Comparison of ENCODE assay signal across 21 cellular contexts in the genomic region with DNA sequence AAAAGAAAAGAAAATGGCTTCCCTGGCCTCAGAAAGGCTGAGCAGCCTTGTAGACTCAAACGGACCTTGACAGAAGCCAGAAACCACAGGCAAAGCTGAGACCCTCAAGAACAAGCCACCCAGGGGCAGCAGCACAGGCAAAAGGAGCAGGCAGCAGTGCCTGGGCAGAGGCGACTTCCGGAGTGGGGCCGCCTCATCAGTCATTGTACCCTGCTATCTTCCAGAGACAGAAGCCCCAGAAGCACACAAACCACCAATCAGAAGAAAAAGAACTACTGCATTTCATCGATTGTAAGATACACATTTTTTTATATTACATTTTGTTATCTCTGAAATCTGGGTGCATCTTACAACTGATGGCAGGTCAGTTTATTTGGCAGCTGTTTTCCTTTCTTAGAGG.
"Had no signal": no experiment of that assay in that cellular context is flagged by ENCODE, and none has a peak within 500 bp of the region (broad histone marks: within the 10 kb centered on the region; RNA-seq: fewer than 3 reads in every experiment).

No MANE protein-coding gene starts in this region.

- H3K9me3 ChIP-seq: gastrocnemius medialis, lower lobe of right lung, right lobe of liver, thoracic aorta, tibial nerve had no signal

- H3K4me3 ChIP-seq: coronary artery, gastrocnemius medialis, lower lobe of right lung, mucosa of descending colon, right lobe of liver, thoracic aorta, tibial nerve, upper lobe of left lung had no signal

- H3K27me3 ChIP-seq: gastrocnemius medialis, right lobe of liver, tibial nerve, upper lobe of left lung had no signal

- H3K27ac ChIP-seq: coronary artery, gastrocnemius medialis, lower lobe of right lung, parathyroid adenoma, right lobe of liver, thoracic aorta, tibial nerve, upper lobe of left lung had no signal

- ATAC-seq: gastrocnemius medialis; left ventricle myocardium superior; lower lobe of right lung; mucosa of descending colon; natural killer cell treated with Interleukin-12 subunit alpha and Interleukin-12 subunit beta and Interleukin-15 and Interleukin-18, amount 100 ng/mL, for 72 hours; stimulated activated naive B cell treated with anti-CD40 and anti-IgM and Interleukin-4, amounts not matched to agents 10 μg/mL and 1 μg/mL and 100 μg/mL, for 72 hours had no signal

- H3K36me3 ChIP-seq: gastrocnemius medialis, lower lobe of right lung, right lobe of liver, thoracic aorta, tibial nerve, upper lobe of left lung had no signal

- H3K4me1 ChIP-seq: gastrocnemius medialis, lower lobe of right lung, parathyroid adenoma, tibial nerve, upper lobe of left lung had no signal

- DNase-seq: dermis blood vessel endothelial cell; effector memory CD4-positive, alpha-beta T cell; foreskin fibroblast; gastrocnemius medialis; head of caudate nucleus; left ventricle myocardium superior; lower lobe of right lung; mesenchymal stem cell; mucosa of descending colon; naive B cell; right lobe of liver; small intestine; stimulated activated CD4-positive, alpha-beta T cell treated with anti-CD3 and anti-CD28 coated beads, Interleukin-15, amount 100 ng/mL, for 24 hours; stimulated activated CD4-positive, alpha-beta T cell treated with anti-CD3 and anti-CD28 coated beads, Interleukin-2, amount 100 ng/mL, for 48 hours; stimulated activated naive B cell treated with anti-CD40 and anti-IgM and Interleukin-4, amounts not matched to agents 10 μg/mL and 1 μg/mL and 100 μg/mL, for 72 hours; upper lobe of left lung had no signal
